In genomic region chr21:36355071-36355680, GRCh38 we compare ENCODE assay signal across 25 cellular contexts. TPM values are rescaled to one million over a fixed set of nuclear protein-coding genes. Genes with fewer than 3 reads are reported as not detected.
DNase-seq lines count a peak whose midpoint lies in the region; ATAC-seq and TF ChIP-seq lines count a peak whose summit lies in the region.
"Had no signal": no experiment of that assay in that cellular context is flagged by ENCODE, and none has a peak within 500 bp of the region (broad histone marks: within the 10 kb centered on the region; RNA-seq: fewer than 3 reads in every experiment).

No MANE protein-coding gene starts in this region.

- no peaks in the 10 kb centered on the region for H3K27me3 ChIP-seq in cardiac muscle cell
- H3K27me3 ChIP-seq in heart left ventricle: no peaks in the 10 kb centered on the region
- H3K27me3 ChIP-seq in mesendoderm (ENCODE audit: insufficient read depth, low read length, poor library complexity): no peaks in the 10 kb centered on the region
- H3K27me3 ChIP-seq: breast epithelium, neutrophil had no signal

- H3K9me3 ChIP-seq in cardiac muscle cell (ENCODE audit: low read depth) (no peaks in the 10 kb centered on the region), heart left ventricle (no peaks in the 10 kb centered on the region)
- H3K9me3 ChIP-seq: breast epithelium, neutrophil had no signal

- no peak overlapping the region for H3K4ac ChIP-seq in mesendoderm (ENCODE audit: low read depth, low read length)

- no peak overlapping the region for H2BK120ac ChIP-seq in mesendoderm (ENCODE audit: low read depth, low read length)

- TF ChIP-seq CTCF in cardiac muscle cell (IDR thresholded peaks at IDR 0.05; ENCODE audit: low read depth, low read length): no peak
- no peak for TF ChIP-seq CTCF in heart left ventricle (IDR thresholded peaks at IDR 0.05)
- TF ChIP-seq CTCF in GM10266 (IDR thresholded peaks at IDR 0.05; ENCODE audit: control insufficient read depth, insufficient read depth, low read depth, missing control alignments): no peak

- no peak overlapping the region for H3K56ac ChIP-seq in mesendoderm (ENCODE audit: low read length)

- H3K23ac ChIP-seq in mesendoderm (ENCODE audit: low read length): no peak overlapping the region

- no peak overlapping the region for H2AK5ac ChIP-seq in mesendoderm (ENCODE audit: low read length)

- WGBS in heart left ventricle, 4 donors: 78 to 91% (median 83%) methylated on average over 5 of the region's 5 CpGs
- WGBS in mesendoderm (ENCODE audit: extremely low coverage, insufficient coverage, low lambda C conversion rate): no CpG with 5 or more reads among the region's 5 CpGs

- no peak overlapping the region for H4K5ac ChIP-seq in mesendoderm (ENCODE audit: low read length)

- DNase-seq in cardiac muscle cell (ENCODE audit: low read depth in 1 of 2, low spot score in 1 of 2): no peak
- no peak for DNase-seq in heart left ventricle
- DNase-seq in SK-MEL-5 (ENCODE audit: low read depth, low spot score): peak; percentile 99
- DNase-seq in foreskin melanocyte: peak; percentile 94
- no peak for DNase-seq in mesendoderm
- no peak for DNase-seq in GM10266 (ENCODE audit: extremely low spot score)
- DNase-seq: activated CD4-positive, alpha-beta memory T cell treated with anti-CD3 and anti-CD28 coated beads, Interleukin-2, amount 10 ng/mL, durations not matched to agents 7 days and 5 days; activated CD4-positive, alpha-beta T cell treated with anti-CD3 and anti-CD28 coated beads for 1 hour; COR-L47; effector CD4-positive, alpha-beta T cell; IMR-90; left colon; mammary epithelial cell; NCI-H1436; NCI-H510A treated with DMSO at 0.1 percent for 48 hours; PC-3; right cardiac atrium; stimulated activated CD4-positive, alpha-beta T cell treated with anti-CD3 and anti-CD28 coated beads, Interleukin-1b, Interleukin-23, amount 100 ng/mL, for 48 hours; stimulated activated naive CD8-positive, alpha-beta T cell treated with anti-CD3 and anti-CD28 coated beads, Interleukin-15, amount 100 ng/mL, for 72 hours had no signal

- ATAC-seq in heart left ventricle (no peak), HG02884 (IDR thresholded peaks at IDR 0.05; ENCODE audit: unreplicated experiment) (no peak)
- ATAC-seq: HCT116; left colon; PC-3; right cardiac atrium; SK-N-SH treated with all-trans-retinoic acid at 6 μM for 48 hours; stimulated activated naive CD8-positive, alpha-beta T cell treated with anti-CD3 and anti-CD28 coated beads, Interleukin-15, amount 100 ng/mL, for 72 hours had no signal

- no peaks in the 10 kb centered on the region for H3K79me2 ChIP-seq in mesendoderm (ENCODE audit: control insufficient read depth, insufficient read depth, low read length)

- no peak overlapping the region for H3K9ac ChIP-seq in mesendoderm (ENCODE audit: low read length)

- intact Hi-C loops in heart left ventricle (cut with DNase I): no loop called here

- in situ Hi-C loops in SK-MEL-5 (cut with HindIII; ENCODE audit: low pct_unique_long_range_greater_than_20kb, low sequenced_read_pairs): no loop called here

- H3K36me3 ChIP-seq in cardiac muscle cell: peaks cover 40% of the 10 kb centered on the region
- H3K36me3 ChIP-seq in heart left ventricle: peaks cover 0 to 100% (median 87%) of the 10 kb centered on the region in 9 donors
- H3K36me3 ChIP-seq in mesendoderm (ENCODE audit: control insufficient read depth, insufficient read depth, low read length): peaks cover 1% of the 10 kb centered on the region

- H2BK15ac ChIP-seq in mesendoderm (replicated peaks; ENCODE audit: low read depth): no peak overlapping the region

- no peak for TF ChIP-seq POLR2A in heart left ventricle (IDR thresholded peaks at IDR 0.05)

- peak overlapping the region; percentile 14 for H3K27ac ChIP-seq in cardiac muscle cell
- H3K27ac ChIP-seq in heart left ventricle: no peak overlapping the region
- H3K27ac ChIP-seq in mesendoderm (ENCODE audit: low read depth, low read length): no peak overlapping the region
- H3K27ac ChIP-seq: breast epithelium, epithelial cell of prostate, neutrophil had no signal

- H3K4me1 ChIP-seq in cardiac muscle cell (ENCODE audit: low read depth) (no peaks in the 10 kb centered on the region), heart left ventricle (peaks cover 0 to under 1% (median 0%) of the 10 kb centered on the region in 12 donors), mesendoderm (ENCODE audit: control insufficient read depth, low read depth, low read length) (no peaks in the 10 kb centered on the region)
- H3K4me1 ChIP-seq: breast epithelium had no signal

- H3K4me2 ChIP-seq in mesendoderm (ENCODE audit: low read length): no peak overlapping the region

- H3K18ac ChIP-seq in mesendoderm (ENCODE audit: low read length): no peak overlapping the region

- H2BK5ac ChIP-seq in mesendoderm (ENCODE audit: low read length): no peak overlapping the region

- H3K4me3 ChIP-seq in cardiac muscle cell (no peak overlapping the region), heart left ventricle (no peak overlapping the region), mesendoderm (ENCODE audit: low read length) (no peak overlapping the region)
- H3K4me3 ChIP-seq: breast epithelium had no signal

- no peak overlapping the region for H4K8ac ChIP-seq in mesendoderm (ENCODE audit: low read depth, low read length)

- H3K79me1 ChIP-seq in mesendoderm (ENCODE audit: low read length): no peaks in the 10 kb centered on the region

RNA-seq across cellular contexts. Expression of gene CHAF1B, which starts 30.0 kb away (rescaled TPM):
- 2.6 and 3.1 TPM in 2 replicates for total RNA-seq in cardiac muscle cell
- 2.4 and 5.0 TPM in 2 replicates for polyA plus RNA-seq in cardiac muscle cell
- total RNA-seq in heart left ventricle: 1 to 10 TPM in 2 of 9 donors, under 1 TPM in 7; 0.12 to 1.9 (median 0.56) TPM
- polyA plus RNA-seq in heart left ventricle: under 1 TPM; 0.23 to 0.54 TPM
- 14.1 and 16.0 TPM in 2 replicates for total RNA-seq in SK-MEL-5 (2014; rRNA removed; shearing (Covaris generic))
- polyA plus RNA-seq in SK-MEL-5 (2015; cell fraction: cytosol; rRNA removed): 25.0 and 31.8 TPM in 2 replicates
- polyA plus RNA-seq in SK-MEL-5 (2015; cell fraction: nucleus; rRNA removed): 21.3 and 22.7 TPM in 2 replicates
- 15.3 TPM for polyA plus RNA-seq in mesendoderm (2013, experiment 1 of 2)
- 15.7 TPM for polyA plus RNA-seq in mesendoderm (2013, experiment 2 of 2)

RNA-seq across cellular contexts. Expression of gene MORC3, which starts 35.2 kb away (rescaled TPM):
- total RNA-seq in cardiac muscle cell: 16.7 and 31.8 TPM in 2 replicates
- polyA plus RNA-seq in cardiac muscle cell: 15.6 and 25.4 TPM in 2 replicates
- total RNA-seq in heart left ventricle: 10 to 100 TPM; 15.0 to 21.3 (median 18.8) TPM
- 10 to 100 TPM in 1 of 2 donors, 1 to 10 TPM in 1; 9.0 to 11.1 TPM for polyA plus RNA-seq in heart left ventricle
- 46.2 and 46.9 TPM in 2 replicates for total RNA-seq in SK-MEL-5 (2014; rRNA removed; shearing (Covaris generic))
- polyA plus RNA-seq in SK-MEL-5 (2015; cell fraction: cytosol; rRNA removed): 17.1 and 24.1 TPM in 2 replicates
- 73.7 and 75.9 TPM in 2 replicates for polyA plus RNA-seq in SK-MEL-5 (2015; cell fraction: nucleus; rRNA removed)
- polyA plus RNA-seq in mesendoderm (2013, experiment 1 of 2): 9.4 TPM
- 10.0 TPM for polyA plus RNA-seq in mesendoderm (2013, experiment 2 of 2)

Comparison
In these comparisons a context has a peak if more than half of its experiments do, and no peak if none do; other contexts are left out.
1. DNase-seq: peak in SK-MEL-5 (single experiment) and foreskin melanocyte (single experiment); none in cardiac muscle cell (0 of 2), heart left ventricle (0 of 5), mesendoderm (single experiment) and GM10266 (single experiment).